Comparison of ENCODE assay signal across 21 cellular contexts in genomic region chr12:12946686-12947355, GRCh38. TPM values are rescaled to one million over a fixed set of nuclear protein-coding genes. Genes with fewer than 3 reads are reported as not detected.
DNase-seq lines count a peak whose midpoint lies in the region; ATAC-seq and TF ChIP-seq lines count a peak whose summit lies in the region.
"Had no signal": no experiment of that assay in that cellular context is flagged by ENCODE, and none has a peak within 500 bp of the region (broad histone marks: within the 10 kb centered on the region; RNA-seq: fewer than 3 reads in every experiment).

No MANE protein-coding gene starts in this region.

- CTCF ChIA-PET in mammary epithelial cell (lab: Charles Lee; ENCODE audit: low non-redundant PET) (no interaction called here), MCF 10A (lab: Yijun Ruan, JAX) (interaction anchor here (0.8 to 1.6 kb wide), 2 partner anchors 27 to 735 kb away, joined by 3 read pairs; no protein-coding TSS in a partner anchor)

- H3K27me3 Mint-ChIP-seq in MCF 10A (ENCODE audit: insufficient read depth, unreplicated experiment): no peaks in the 10 kb centered on the region
- peaks cover 28% of the 10 kb centered on the region for H3K27me3 Mint-ChIP-seq in central memory CD8-positive, alpha-beta T cell
- H3K27me3 Mint-ChIP-seq in neural progenitor cell (ENCODE audit: insufficient read depth, low read depth): peaks cover 4% of the 10 kb centered on the region

- H3K36me3 ChIP-seq in mammary epithelial cell (ENCODE audit: insufficient read depth, low read length) (no peaks in the 10 kb centered on the region), neural progenitor cell (no peaks in the 10 kb centered on the region)
- H3K36me3 ChIP-seq: HAP-1, right lobe of liver, thyroid gland had no signal

- POLR2A ChIA-PET in MCF 10A (lab: Yijun Ruan, JAX): no interaction called here

- H3K9me3 ChIP-seq in mammary epithelial cell (replicated peaks; ENCODE audit: insufficient read depth, low read length): no peaks in the 10 kb centered on the region
- no peaks in the 10 kb centered on the region for H3K9me3 ChIP-seq in neural progenitor cell (ENCODE audit: low read depth)
- H3K9me3 ChIP-seq: HAP-1, right lobe of liver, thyroid gland had no signal

- DNase-seq in mammary epithelial cell (peak; percentile 39), MCF 10A (ENCODE audit: unreplicated experiment) (no peak), medulla oblongata (ENCODE audit: extremely low spot score) (peak; percentile 93), neural progenitor cell (ENCODE audit: low spot score) (no peak)
- no peak for DNase-seq in central memory CD8-positive, alpha-beta T cell (ENCODE audit: low spot score in 2 of 2)
- DNase-seq in activated CD4-positive, alpha-beta T cell treated with anti-CD3 and anti-CD28 coated beads, Interleukin-2, amount 50 U/mL, for 48 hours: no peak
- DNase-seq: 8988T; activated CD4-positive, alpha-beta T cell treated with anti-CD3 and anti-CD28 coated beads for 1 hour; CD8-positive, alpha-beta memory T cell; effector memory CD4-positive, alpha-beta T cell; NCI-H1105; right lobe of liver; SHP77; thyroid gland had no signal

- H3K36me3 Mint-ChIP-seq in MCF 10A (ENCODE audit: insufficient read depth, unreplicated experiment): no peaks in the 10 kb centered on the region
- no peaks in the 10 kb centered on the region for H3K36me3 Mint-ChIP-seq in central memory CD8-positive, alpha-beta T cell (ENCODE audit: insufficient read depth)
- H3K36me3 Mint-ChIP-seq in neural progenitor cell: no peaks in the 10 kb centered on the region
- H3K36me3 Mint-ChIP-seq: activated naive CD4-positive, alpha-beta T cell treated with anti-CD3 and anti-CD28 coated beads, Interleukin-2, amount 50 U/mL, for 24 hours; CD8-positive, alpha-beta memory T cell had no signal

- no peak for ATAC-seq in central memory CD8-positive, alpha-beta T cell (replicated peaks; ENCODE audit: extremely low read depth, poor library complexity, severe bottlenecking)
- no peak for ATAC-seq in HG02759 (IDR thresholded peaks at IDR 0.05; ENCODE audit: unreplicated experiment)
- ATAC-seq in GM21825 (IDR thresholded peaks at IDR 0.05; ENCODE audit: unreplicated experiment): no peak

- H3K9ac ChIP-seq in mammary epithelial cell (ENCODE audit: insufficient read depth, low read length) (no peak overlapping the region), neural progenitor cell (no peak overlapping the region)

- no peak overlapping the region for H3K27ac Mint-ChIP-seq in MCF 10A (ENCODE audit: low read depth, unreplicated experiment)
- peak overlapping the region; percentile 41 for H3K27ac Mint-ChIP-seq in central memory CD8-positive, alpha-beta T cell (ENCODE audit: low read depth)
- H3K27ac Mint-ChIP-seq in neural progenitor cell: no peak overlapping the region
- H3K27ac Mint-ChIP-seq: activated naive CD4-positive, alpha-beta T cell treated with anti-CD3 and anti-CD28 coated beads, Interleukin-2, amount 50 U/mL, for 24 hours; CD8-positive, alpha-beta memory T cell had no signal

- H3K4me3 Mint-ChIP-seq in MCF 10A (ENCODE audit: unreplicated experiment) (no peak overlapping the region), neural progenitor cell (no peak overlapping the region)
- no peak overlapping the region for H3K4me3 Mint-ChIP-seq in central memory CD8-positive, alpha-beta T cell
- H3K4me3 Mint-ChIP-seq: activated naive CD4-positive, alpha-beta T cell treated with anti-CD3 and anti-CD28 coated beads, Interleukin-2, amount 50 U/mL, for 24 hours; CD8-positive, alpha-beta memory T cell; T-helper 2 cell treated with Interferon-gamma antibody and Interleukin-4, amounts not matched to agents 5 μg/mL and 100 μg/mL, for 36 hours had no signal

- H3K79me2 ChIP-seq in mammary epithelial cell (ENCODE audit: insufficient read depth, low read length) (no peaks in the 10 kb centered on the region), neural progenitor cell (ENCODE audit: low read depth) (no peaks in the 10 kb centered on the region)

- H2AFZ ChIP-seq in mammary epithelial cell (ENCODE audit: low read depth, low read length) (no peak overlapping the region), neural progenitor cell (replicated peaks) (no peak overlapping the region)

- intact Hi-C loops in mammary epithelial cell (cut with micrococcal nuclease) (no loop called here), MCF 10A (cut with micrococcal nuclease) (no loop called here)

- no peak for TF ChIP-seq CTCF in mammary epithelial cell (conservative IDR thresholded peaks at IDR 0.05 in 1 of 2, IDR thresholded peaks at IDR 0.05 in 1 of 2; ENCODE audit: extremely low read depth in 1 of 2, insufficient read depth in 1 of 2, low read depth in 1 of 2, low read length in 2 of 2)
- no peak for TF ChIP-seq CTCF in MCF 10A (IDR thresholded peaks at IDR 0.05; ENCODE audit: unreplicated experiment)
- no peak for TF ChIP-seq CTCF in neural progenitor cell (IDR thresholded peaks at IDR 0.05)

- no peaks in the 10 kb centered on the region for H4K20me1 ChIP-seq in mammary epithelial cell (ENCODE audit: insufficient read depth, low read length)
- no peaks in the 10 kb centered on the region for H4K20me1 ChIP-seq in neural progenitor cell (ENCODE audit: low read depth)

- H3K4me1 ChIP-seq in mammary epithelial cell (ENCODE audit: insufficient read depth, low read length): no peaks in the 10 kb centered on the region
- no peaks in the 10 kb centered on the region for H3K4me1 ChIP-seq in neural progenitor cell
- H3K4me1 ChIP-seq: HAP-1 had no signal

- H3K9me3 Mint-ChIP-seq in MCF 10A (ENCODE audit: unreplicated experiment) (no peaks in the 10 kb centered on the region), neural progenitor cell (peaks cover 2% of the 10 kb centered on the region)
- no peaks in the 10 kb centered on the region for H3K9me3 Mint-ChIP-seq in central memory CD8-positive, alpha-beta T cell
- H3K9me3 Mint-ChIP-seq: activated naive CD4-positive, alpha-beta T cell treated with anti-CD3 and anti-CD28 coated beads, Interleukin-2, amount 50 U/mL, for 24 hours; CD8-positive, alpha-beta memory T cell; T-helper 2 cell treated with Interferon-gamma antibody and Interleukin-4, amounts not matched to agents 5 μg/mL and 100 μg/mL, for 36 hours had no signal

- in situ Hi-C loops in mammary epithelial cell (cut with MboI; ENCODE audit: low sequenced_read_pairs in 2 of 2): no loop called here

- no peaks in the 10 kb centered on the region for H3F3A ChIP-seq in neural progenitor cell (ENCODE audit: low read depth)

- 96% methylated on average over 7 of the region's 7 CpGs for WGBS in mammary epithelial cell (ENCODE audit: low coverage, missing lambda C conversion rate)

- H3K4me2 ChIP-seq in mammary epithelial cell (ENCODE audit: insufficient read depth, low read depth, low read length) (no peak overlapping the region), neural progenitor cell (no peak overlapping the region)

- BruUV-seq in mammary epithelial cell (replicated peaks; lab: Mats Ljungman, UMichigan) (no TSS peak), MCF 10A (replicated peaks; lab: Mats Ljungman, UMichigan) (no TSS peak)

- no peak overlapping the region for H3K4me3 ChIP-seq in mammary epithelial cell (replicated peaks in 1 of 3; ENCODE audit: insufficient read depth in 1 of 3, low read depth in 2 of 3, low read length in 3 of 3)
- H3K4me3 ChIP-seq in neural progenitor cell: no peak overlapping the region
- H3K4me3 ChIP-seq: HAP-1, right lobe of liver, thyroid gland had no signal

- H3K27ac ChIP-seq in mammary epithelial cell (ENCODE audit: insufficient read depth, low read depth, low read length) (no peak overlapping the region), neural progenitor cell (no peak overlapping the region)
- H3K27ac ChIP-seq: right lobe of liver, thyroid gland had no signal

- H3K27me3 ChIP-seq in mammary epithelial cell (ENCODE audit: insufficient read depth, low read length) (no peaks in the 10 kb centered on the region), neural progenitor cell (no peaks in the 10 kb centered on the region)
- H3K27me3 ChIP-seq: right lobe of liver, thyroid gland had no signal

- H3K4me1 Mint-ChIP-seq in MCF 10A (ENCODE audit: insufficient read depth, unreplicated experiment) (no peaks in the 10 kb centered on the region), neural progenitor cell (no peaks in the 10 kb centered on the region)
- H3K4me1 Mint-ChIP-seq in central memory CD8-positive, alpha-beta T cell: no peaks in the 10 kb centered on the region
- H3K4me1 Mint-ChIP-seq: activated naive CD4-positive, alpha-beta T cell treated with anti-CD3 and anti-CD28 coated beads, Interleukin-2, amount 50 U/mL, for 24 hours; CD8-positive, alpha-beta memory T cell had no signal

- dilution Hi-C loops in mammary epithelial cell (cut with HindIII; ENCODE audit: low sequenced_read_pairs): no loop called here

RNA-seq across cellular contexts. Expression of gene GPRC5D, which starts 5.1 kb away (rescaled TPM):
- total RNA-seq in mammary epithelial cell (not detected), MCF 10A (2022) (not detected in 2 replicates), neural progenitor cell (ENCODE audit: low replicate concordance) (not detected in 2 replicates)
- polyA plus RNA-seq in mammary epithelial cell: not detected
- not detected for polyA minus RNA-seq in mammary epithelial cell
- total RNA-seq: CD8-positive, alpha-beta memory T cell; fibroblast of villous mesenchyme; lung microvascular endothelial cell; right lobe of liver; thyroid gland had no signal

RNA-seq across cellular contexts. Expression of gene HEBP1, which starts 53.2 kb away (rescaled TPM):
- total RNA-seq in mammary epithelial cell (10 to 100 TPM; 13.5 to 36.5 TPM), MCF 10A (2022) (30.8 and 31.2 TPM in 2 replicates), neural progenitor cell (ENCODE audit: low replicate concordance) (7.4 and 8.6 TPM in 2 replicates)
- polyA plus RNA-seq in mammary epithelial cell: 26.4 TPM
- polyA minus RNA-seq in mammary epithelial cell: 41.7 TPM

RNA-seq across cellular contexts. Expression of gene GPRC5A, which starts 55.5 kb away (rescaled TPM):
- 10 to 100 TPM in 1 of 2 donors, 1 to 10 TPM in 1; 6.0 to 15.3 TPM for total RNA-seq in mammary epithelial cell
- polyA plus RNA-seq in mammary epithelial cell: 84.3 TPM
- 81.9 TPM for polyA minus RNA-seq in mammary epithelial cell
- 24.1 and 42.1 TPM in 2 replicates for total RNA-seq in MCF 10A (2022)
- total RNA-seq in neural progenitor cell (ENCODE audit: low replicate concordance): not detected in 2 replicates
- total RNA-seq: CD8-positive, alpha-beta memory T cell had no signal
- polyA plus RNA-seq: CD8-positive, alpha-beta memory T cell had no signal

Comparison
In these comparisons a context has a peak if more than half of its experiments do, and no peak if none do; other contexts are left out.
1. DNase-seq: peak in mammary epithelial cell (single experiment) and medulla oblongata (single experiment); none in MCF 10A (single experiment), central memory CD8-positive, alpha-beta T cell (0 of 2), activated CD4-positive, alpha-beta T cell treated with anti-CD3 and anti-CD28 coated beads, Interleukin-2, amount 50 U/mL, for 48 hours (0 of 2) and neural progenitor cell (single experiment).